ENCODE assay signal across 27 cellular contexts in genomic region chr2:145017149-145017548, GRCh38.
"Had no signal": no experiment of that assay in that cellular context is flagged by ENCODE, and none has a peak within 500 bp of the region (broad histone marks: within the 10 kb centered on the region; RNA-seq: fewer than 3 reads in every experiment).

No MANE protein-coding gene starts in this region.

- H3K4me3 ChIP-seq: left lung, lower lobe of right lung, neural progenitor cell, right atrium auricular region, right lobe of liver, smooth muscle cell, tibial nerve, uterus had no signal

- H3K36me3 ChIP-seq: left lung, lower lobe of right lung, neural progenitor cell, neutrophil, right atrium auricular region, right lobe of liver, tibial nerve, uterus had no signal

- H3K9ac ChIP-seq: neural progenitor cell, parathyroid adenoma had no signal

- H3K79me2 ChIP-seq: parathyroid adenoma had no signal

- H3K4me1 ChIP-seq: left lung, lower lobe of right lung, parathyroid adenoma, right lobe of liver, uterus had no signal

- H3K9me3 ChIP-seq: left lung, lower lobe of right lung, neutrophil, right atrium auricular region, right lobe of liver, tibial nerve, uterus had no signal

- H3K27me3 ChIP-seq: left lung, neural progenitor cell, neutrophil, right atrium auricular region, right lobe of liver, tibial nerve, uterus had no signal

- DNase-seq: hypothalamus; immature natural killer cell; kidney; left colon; left lung; lower lobe of right lung; mammary epithelial cell; mesenchymal stem cell; natural killer cell; nephron progenitor cell; occipital lobe; right lobe of liver; stimulated activated CD4-positive, alpha-beta T cell treated with anti-CD3 and anti-CD28 coated beads, Interleukin-1b, Interleukin-23, amount 100 ng/mL, for 48 hours; stimulated activated CD4-positive, alpha-beta T cell treated with anti-CD3 and anti-CD28 coated beads, Interleukin-2, amount 100 ng/mL, for 48 hours; stimulated activated CD4-positive, alpha-beta T cell treated with anti-CD3 and anti-CD28 coated beads, Interleukin-4, amount 100 ng/mL, for 4 hours; stimulated activated CD8-positive, alpha-beta memory T cell treated with anti-CD3 and anti-CD28 coated beads, Interleukin-4, amount 100 ng/mL, for 48 hours; stimulated activated naive CD4-positive, alpha-beta T cell treated with Interleukin-2 at 50 U/mL for 16 hours; stimulated activated naive CD8-positive, alpha-beta T cell treated with anti-CD3 and anti-CD28 coated beads, Interleukin-15, amount 100 ng/mL, for 72 hours; substantia nigra; uterus had no signal

- ATAC-seq: left colon; left lung; lower lobe of right lung; natural killer cell; right lobe of liver; stimulated activated memory B cell treated with anti-CD40 and anti-IgM and Interleukin-4, amounts not matched to agents 10 μg/mL and 1 μg/mL and 100 μg/mL, for 72 hours; stimulated activated naive CD8-positive, alpha-beta T cell treated with anti-CD3 and anti-CD28 coated beads, Interleukin-15, amount 100 ng/mL, for 72 hours had no signal

- H2AFZ ChIP-seq: neural progenitor cell, parathyroid adenoma had no signal

- H3K4me2 ChIP-seq: neural progenitor cell, smooth muscle cell had no signal

- H3K27ac ChIP-seq: left lung, lower lobe of right lung, neural progenitor cell, neutrophil, parathyroid adenoma, right atrium auricular region, right lobe of liver, tibial nerve, uterus had no signal
